ENCODE assay signal across 17 cellular contexts in the genomic region with DNA sequence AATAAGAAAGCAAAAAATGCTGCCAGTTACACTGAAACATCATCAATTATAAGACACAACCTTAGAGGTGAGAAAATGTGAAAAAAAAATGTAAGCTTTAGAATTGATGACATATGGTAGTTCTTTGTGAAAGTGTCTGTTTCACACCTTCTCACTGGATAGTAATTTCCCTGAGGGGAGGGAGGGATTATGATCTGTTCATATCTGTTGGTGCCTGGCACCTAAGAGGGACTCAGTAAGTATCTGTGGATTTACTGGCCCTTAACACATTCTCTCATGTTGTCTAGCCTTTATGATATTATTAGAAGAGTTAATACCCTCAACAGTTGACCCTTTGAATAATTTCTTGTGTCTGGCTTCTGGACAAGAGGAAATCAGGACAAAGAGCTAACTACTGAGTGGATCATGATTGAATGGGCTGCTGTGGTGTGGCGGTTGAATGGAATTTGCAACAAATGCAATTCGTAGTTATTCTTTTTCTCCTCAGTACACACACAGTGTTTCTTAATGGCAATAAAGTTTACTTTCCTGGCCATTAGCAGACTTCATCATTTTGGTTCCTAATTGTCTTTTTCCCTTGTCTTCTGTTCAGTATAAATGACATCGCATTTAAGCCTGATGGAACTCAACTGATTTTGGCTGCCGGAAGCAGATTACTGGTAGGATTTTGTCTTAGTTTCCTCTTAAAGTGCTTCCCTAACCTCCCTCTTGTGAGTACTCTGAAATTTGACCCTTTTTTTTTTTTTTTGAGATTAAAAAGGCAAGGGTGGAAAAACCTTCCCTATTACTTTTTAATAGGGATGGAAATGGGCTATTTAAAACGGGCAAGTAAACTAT. TPM values are rescaled to one million over a fixed set of nuclear protein-coding genes. Genes with fewer than 3 reads are reported as not detected.
DNase-seq lines count a peak whose midpoint lies in the region; ATAC-seq, FAIRE-seq and TF ChIP-seq lines count a peak whose summit lies in the region.
"Had no signal": no experiment of that assay in that cellular context is flagged by ENCODE, and none has a peak within 500 bp of the region (broad histone marks: within the 10 kb centered on the region; RNA-seq: fewer than 3 reads in every experiment).

No MANE protein-coding gene starts in this region.

- FAIRE-seq in HepG2 (lab: Jason Lieb, UNC), result no peak

- H3K27ac ChIP-seq in SJSA1, result peak overlapping the region; percentile 35; the same call in 1 of the 2 replicates
- H3K27ac ChIP-seq in endodermal cell (ENCODE audit: low read depth, low read length), result peak overlapping the region; percentile 85
- no peak overlapping the region for H3K27ac ChIP-seq in HepG2 (ENCODE audit: extremely low read length, insufficient read depth, low read length)
- no peak overlapping the region for H3K27ac ChIP-seq in uterus
- H3K27ac ChIP-seq: C4-2B, tibial artery had no signal

- H3K9me3 Mint-ChIP-seq in endodermal cell (no peaks in the 10 kb centered on the region), progenitor cell of endocrine pancreas (ENCODE audit: low read depth) (no peaks in the 10 kb centered on the region)
- H3K9me3 Mint-ChIP-seq: activated CD4-positive, alpha-beta T cell treated with anti-CD3 and anti-CD28 coated beads, Interleukin-2, amount 10 ng/mL, durations not matched to agents 24 days and 14 days; activated T-cell treated with anti-CD3 and anti-CD28 coated beads, Interleukin-2, amount 50 U/mL, for 72 hours; T-cell had no signal

- CTCF ChIA-PET in HepG2 (lab: Yijun Ruan, JAX; ENCODE audit: low intra/inter-chr PET ratio, low total read pairs), result no interaction called here

- no peak for TF ChIP-seq POLR2A in HepG2 (IDR thresholded peaks at IDR 0.05; ENCODE audit: insufficient read depth in 1 of 2, low read depth in 2 of 2, low read length in 2 of 2)
- no peak for TF ChIP-seq POLR2A in uterus (IDR thresholded peaks at IDR 0.05)

- POLR2A ChIA-PET in HepG2 (lab: Yijun Ruan, JAX), result no interaction called here

- TF ChIP-seq CTCF in endodermal cell (conservative IDR thresholded peaks at IDR 0.05) (no peak), progenitor cell of endocrine pancreas (IDR thresholded peaks at IDR 0.05; ENCODE audit: unreplicated experiment) (no peak), HepG2 (CRISPR knock-in tag; IDR thresholded peaks at IDR 0.05) (no peak), uterus (IDR thresholded peaks at IDR 0.05) (no peak)

- H3K9ac ChIP-seq in endodermal cell (ENCODE audit: extremely low read depth, low read length, poor library complexity, severe bottlenecking) (no peak overlapping the region), HepG2 (ENCODE audit: insufficient read depth, low read depth, low read length) (no peak overlapping the region)

- H3K4me3 Mint-ChIP-seq in endodermal cell (no peak overlapping the region), progenitor cell of endocrine pancreas (ENCODE audit: low read depth) (no peak overlapping the region)

- H3K4me3 ChIP-seq in SJSA1 (no peak overlapping the region), endodermal cell (ENCODE audit: low read length) (no peak overlapping the region), HepG2 (replicated peaks in 1 of 3; ENCODE audit: insufficient read depth in 1 of 3, low read depth in 2 of 3, low read length in 3 of 3) (no peak overlapping the region), H7 (ENCODE audit: insufficient read depth, low read depth, low read length) (no peak overlapping the region), uterus (no peak overlapping the region)
- H3K4me3 ChIP-seq: MG63, tibial artery had no signal

- intact Hi-C loops in HepG2 (cut with micrococcal nuclease; ENCODE audit: unreplicated experiment) (no loop called here), uterus (cut with DNase I; ENCODE audit: low total_unique reads) (no loop called here)

- H3K36me3 Mint-ChIP-seq in endodermal cell (ENCODE audit: low read depth) (peaks cover 9% of the 10 kb centered on the region), progenitor cell of endocrine pancreas (ENCODE audit: insufficient read depth) (peaks cover 17% of the 10 kb centered on the region)

- H3K27ac Mint-ChIP-seq in endodermal cell (peak overlapping the region; percentile 30), progenitor cell of endocrine pancreas (peak overlapping the region; percentile 95)
- H3K27ac Mint-ChIP-seq: activated T-cell treated with anti-CD3 and anti-CD28 coated beads, Interleukin-2, amount 50 U/mL, for 72 hours had no signal

- no peak for TF ChIP-seq RAD21 in HepG2 (CRISPR knock-in tag; IDR thresholded peaks at IDR 0.05)

- peaks cover 11% of the 10 kb centered on the region for H3K36me3 ChIP-seq in SJSA1
- H3K36me3 ChIP-seq in endodermal cell (ENCODE audit: control insufficient read depth, insufficient read depth, low read length), result peaks cover 14% of the 10 kb centered on the region
- H3K36me3 ChIP-seq in HepG2 (replicated peaks in 1 of 2; ENCODE audit: control insufficient read depth in 1 of 2, insufficient read depth in 2 of 2, low read length in 2 of 2), result no peaks in the 10 kb centered on the region
- H3K36me3 ChIP-seq in H7 (replicated peaks; ENCODE audit: control insufficient read depth, insufficient read depth, low read length), result no peaks in the 10 kb centered on the region; the same call in 1 of the 2 replicates
- H3K36me3 ChIP-seq in uterus, result no peaks in the 10 kb centered on the region

- TF ChIP-seq EP300 in HepG2 (IDR thresholded peaks at IDR 0.05; ENCODE audit: low read depth in 2 of 2, low read length in 2 of 2) (no peak), HepG2 (CRISPR knock-in tag; IDR thresholded peaks at IDR 0.05; ENCODE audit: borderline replicate concordance) (no peak)

- no peak for ATAC-seq in HepG2
- ATAC-seq: activated T-cell treated with anti-CD3 and anti-CD28 coated beads, Interleukin-2, amount 50 U/mL, for 72 hours; left lobe of liver had no signal

- H3K9me3 ChIP-seq in SJSA1 (replicated peaks) (no peaks in the 10 kb centered on the region), endodermal cell (ENCODE audit: control insufficient read depth, low read length) (no peaks in the 10 kb centered on the region), HepG2 (ENCODE audit: low read length) (no peaks in the 10 kb centered on the region), uterus (no peaks in the 10 kb centered on the region)
- H3K9me3 ChIP-seq: MG63, tibial artery had no signal

- H3K79me2 ChIP-seq in HepG2 (ENCODE audit: insufficient read depth, low read length), result no peaks in the 10 kb centered on the region

- H3K4me1 Mint-ChIP-seq in endodermal cell, result peaks cover 68% of the 10 kb centered on the region
- H3K4me1 Mint-ChIP-seq in progenitor cell of endocrine pancreas (ENCODE audit: low read depth), result peaks cover 50% of the 10 kb centered on the region

- H3K27me3 ChIP-seq in SJSA1 (replicated peaks) (no peaks in the 10 kb centered on the region), endodermal cell (ENCODE audit: control insufficient read depth, insufficient read depth, low read length, poor library complexity, severe bottlenecking) (no peaks in the 10 kb centered on the region), HepG2 (ENCODE audit: control insufficient read depth in 1 of 2, insufficient read depth in 2 of 2, low read length in 2 of 2) (no peaks in the 10 kb centered on the region), H7 (ENCODE audit: control insufficient read depth, insufficient read depth, low read length) (no peaks in the 10 kb centered on the region), uterus (no peaks in the 10 kb centered on the region)
- H3K27me3 ChIP-seq: MG63, tibial artery had no signal

- H3K4me1 ChIP-seq in SJSA1 (replicated peaks), result peaks cover 17% of the 10 kb centered on the region
- H3K4me1 ChIP-seq in endodermal cell (ENCODE audit: control insufficient read depth, insufficient read depth, low read length), result peaks cover 23% of the 10 kb centered on the region
- H3K4me1 ChIP-seq in HepG2 (ENCODE audit: insufficient read depth, low read length), result peaks cover 17% of the 10 kb centered on the region
- no peaks in the 10 kb centered on the region for H3K4me1 ChIP-seq in uterus
- H3K4me1 ChIP-seq: tibial artery had no signal

- no peak overlapping the region for H3K4me2 ChIP-seq in HepG2 (ENCODE audit: low read depth, low read length)

- BruUV-seq in HepG2 (replicated peaks; lab: Mats Ljungman, UMichigan), result no TSS peak

- H2AFZ ChIP-seq in HepG2 (ENCODE audit: low read length), result no peak overlapping the region

- 83 to 85% methylated on average over 4 to 5 of the region's 5 CpGs for WGBS in endodermal cell (ENCODE audit: insufficient coverage in 1 of 2, insufficient read length in 1 of 2), 2 experiments
- WGBS in HepG2 (ENCODE audit: low lambda C conversion rate), result 96% methylated on average over 5 of the region's 5 CpGs

- no peaks in the 10 kb centered on the region for H4K20me1 ChIP-seq in HepG2 (ENCODE audit: insufficient read depth, low read length)

- DNase-seq in SJSA1 (ENCODE audit: low read depth in 1 of 2, low spot score in 2 of 2) (peak in 1 of 2 experiments; percentile 29), endodermal cell (no peak), progenitor cell of endocrine pancreas (ENCODE audit: low spot score, unreplicated experiment) (no peak), HepG2 (ENCODE audit: low spot score) (no peak), H7 (no peak), uterus (no peak)
- DNase-seq: activated CD4-positive, alpha-beta T cell treated with anti-CD3 and anti-CD28 coated beads, Interleukin-2, amount 10 ng/mL, durations not matched to agents 24 days and 14 days; activated T-cell treated with anti-CD3 and anti-CD28 coated beads, Interleukin-2, amount 50 U/mL, for 72 hours; aorta; GOT3; head of caudate nucleus; MG63; stimulated activated CD4-positive, alpha-beta T cell treated with anti-CD3 and anti-CD28 coated beads, Interleukin-15, amount 100 ng/mL, for 24 hours; T-cell; tibial artery had no signal

- no peaks in the 10 kb centered on the region for H3K27me3 Mint-ChIP-seq in endodermal cell (ENCODE audit: insufficient read depth)
- no peaks in the 10 kb centered on the region for H3K27me3 Mint-ChIP-seq in progenitor cell of endocrine pancreas
- H3K27me3 Mint-ChIP-seq: activated CD4-positive, alpha-beta T cell treated with anti-CD3 and anti-CD28 coated beads, Interleukin-2, amount 10 ng/mL, durations not matched to agents 24 days and 14 days; T-cell had no signal

- in situ Hi-C loops in HepG2 (cut with HindIII; ENCODE audit: extremely low pct_ligation_motif_present, low pct_unique_long_range_greater_than_20kb), result no loop called here

RNA-seq across cellular contexts. Expression of a gene that starts 9.5 kb away (rescaled TPM):
- total RNA-seq in SJSA1 (2014; rRNA removed; shearing (Covaris generic)), result 13.3 and 14.4 TPM in 2 replicates
- total RNA-seq in endodermal cell, result 10 to 100 TPM; 36.0 to 46.6 TPM
- 39.8 TPM for polyA plus RNA-seq in endodermal cell (2013, experiment 1 of 2)
- polyA plus RNA-seq in endodermal cell (2013, experiment 2 of 2), result 44.0 TPM
- total RNA-seq in progenitor cell of endocrine pancreas, result 69.6 and 75.6 TPM in 2 replicates
- 10.3 and 10.8 TPM in 2 replicates for total RNA-seq in HepG2 (2016; rRNA removed; fragmentation: Illumina TruSeq; extraction: Trizol)
- total RNA-seq in HepG2 (2016; cell fraction: cytosol; rRNA removed; fragmentation: Illumina TruSeq; extraction: Trizol; ENCODE audit: low read depth), result 1.7 and 3.1 TPM in 2 replicates
- 9.7 and 10.0 TPM in 2 replicates for total RNA-seq in HepG2 (2016; cell fraction: insoluble cytoplasmic fraction; rRNA removed; fragmentation: Illumina TruSeq; extraction: Trizol)
- 3.2 and 3.8 TPM in 2 replicates for total RNA-seq in HepG2 (2016; cell fraction: membrane; rRNA removed; fragmentation: Illumina TruSeq; extraction: Trizol)
- 13.1 and 17.6 TPM in 2 replicates for total RNA-seq in HepG2 (2016; cell fraction: nucleus; rRNA removed; fragmentation: Illumina TruSeq; extraction: Trizol)
- 9.1 and 10.1 TPM in 2 replicates for polyA plus RNA-seq in HepG2 (2011; rRNA removed)
- polyA plus RNA-seq in HepG2 (2011; cell fraction: cytosol; rRNA removed), result 6.0 and 7.1 TPM in 2 replicates
- 39.5 and 68.7 TPM in 2 replicates for polyA plus RNA-seq in HepG2 (2011; cell fraction: nucleus; rRNA removed)
- polyA plus RNA-seq in HepG2 (2012), result 8.5 and 8.9 TPM in 2 replicates
- polyA plus RNA-seq in HepG2 (2016; cell fraction: cytosol; fragmentation: Illumina TruSeq; extraction: Trizol; ENCODE audit: low read depth), result 1.0 and 2.0 TPM in 2 replicates
- 6.8 and 7.9 TPM in 2 replicates for polyA plus RNA-seq in HepG2 (2016; cell fraction: insoluble cytoplasmic fraction; fragmentation: Illumina TruSeq; extraction: Trizol; ENCODE audit: low read depth)
- polyA plus RNA-seq in HepG2 (2016; cell fraction: membrane; fragmentation: Illumina TruSeq; extraction: Trizol; ENCODE audit: low read depth), result 1.5 and 2.2 TPM in 2 replicates
- polyA plus RNA-seq in HepG2 (2016; cell fraction: nucleus; fragmentation: Illumina TruSeq; extraction: Trizol; ENCODE audit: insufficient read depth, low read depth), result 31.1 and 32.0 TPM in 2 replicates
- 44.2 and 53.6 TPM in 2 replicates for polyA minus RNA-seq in HepG2 (2011; rRNA and poly(A)+ RNA removed; ENCODE audit: low replicate concordance)
- 4.7 and 7.2 TPM in 2 replicates for polyA minus RNA-seq in HepG2 (2011; cell fraction: cytosol; rRNA and poly(A)+ RNA removed)
- 22.0 and 30.6 TPM in 2 replicates for polyA minus RNA-seq in HepG2 (2011; cell fraction: nucleus; rRNA and poly(A)+ RNA removed)
- total RNA-seq in H7 (2014; rRNA removed; shearing (Covaris generic)), result 15.0 and 22.0 TPM in 2 replicates
- total RNA-seq in uterus, result 10 to 100 TPM in 3 of 4 donors, 1 to 10 TPM in 1; 4.1 to 70.2 (median 38.6) TPM

RNA-seq across cellular contexts. Expression of a gene that starts 9.7 kb away (rescaled TPM):
- total RNA-seq in SJSA1 (2014; rRNA removed; shearing (Covaris generic)), result 15.2 and 23.6 TPM in 2 replicates
- total RNA-seq in endodermal cell (10 to 100 TPM; 39.5 to 45.5 TPM), progenitor cell of endocrine pancreas (32.5 and 37.1 TPM in 2 replicates), HepG2 (2016; rRNA removed; fragmentation: Illumina TruSeq; extraction: Trizol) (25.3 and 26.9 TPM in 2 replicates), uterus (10 to 100 TPM; 13.8 to 36.2 (median 20.4) TPM)
- 44.1 TPM for polyA plus RNA-seq in endodermal cell (2013, experiment 1 of 2)
- 36.1 TPM for polyA plus RNA-seq in endodermal cell (2013, experiment 2 of 2)
- total RNA-seq in HepG2 (2016; cell fraction: cytosol; rRNA removed; fragmentation: Illumina TruSeq; extraction: Trizol; ENCODE audit: low read depth), result 5.2 and 7.0 TPM in 2 replicates
- total RNA-seq in HepG2 (2016; cell fraction: insoluble cytoplasmic fraction; rRNA removed; fragmentation: Illumina TruSeq; extraction: Trizol), result 25.0 and 27.0 TPM in 2 replicates
- total RNA-seq in HepG2 (2016; cell fraction: membrane; rRNA removed; fragmentation: Illumina TruSeq; extraction: Trizol), result 11.5 and 12.6 TPM in 2 replicates
- 30.2 and 35.1 TPM in 2 replicates for total RNA-seq in HepG2 (2016; cell fraction: nucleus; rRNA removed; fragmentation: Illumina TruSeq; extraction: Trizol)
- 13.7 and 14.9 TPM in 2 replicates for polyA plus RNA-seq in HepG2 (2011; rRNA removed)
- 4.8 and 4.9 TPM in 2 replicates for polyA plus RNA-seq in HepG2 (2011; cell fraction: cytosol; rRNA removed)
- 22.5 and 26.7 TPM in 2 replicates for polyA plus RNA-seq in HepG2 (2011; cell fraction: nucleus; rRNA removed)
- polyA plus RNA-seq in HepG2 (2012), result 10.8 and 12.2 TPM in 2 replicates
- polyA plus RNA-seq in HepG2 (2016; cell fraction: cytosol; fragmentation: Illumina TruSeq; extraction: Trizol; ENCODE audit: low read depth), result 1.9 and 2.1 TPM in 2 replicates
- polyA plus RNA-seq in HepG2 (2016; cell fraction: insoluble cytoplasmic fraction; fragmentation: Illumina TruSeq; extraction: Trizol; ENCODE audit: low read depth), result 21.7 and 24.1 TPM in 2 replicates
- 4.6 and 5.5 TPM in 2 replicates for polyA plus RNA-seq in HepG2 (2016; cell fraction: membrane; fragmentation: Illumina TruSeq; extraction: Trizol; ENCODE audit: low read depth)
- 43.7 and 51.7 TPM in 2 replicates for polyA plus RNA-seq in HepG2 (2016; cell fraction: nucleus; fragmentation: Illumina TruSeq; extraction: Trizol; ENCODE audit: insufficient read depth, low read depth)
- 6.9 and 16.7 TPM in 2 replicates for polyA minus RNA-seq in HepG2 (2011; rRNA and poly(A)+ RNA removed; ENCODE audit: low replicate concordance)
- 4.8 and 6.9 TPM in 2 replicates for polyA minus RNA-seq in HepG2 (2011; cell fraction: cytosol; rRNA and poly(A)+ RNA removed)
- polyA minus RNA-seq in HepG2 (2011; cell fraction: nucleus; rRNA and poly(A)+ RNA removed), result 32.4 and 39.8 TPM in 2 replicates
- total RNA-seq in H7 (2014; rRNA removed; shearing (Covaris generic)), result 25.1 and 37.4 TPM in 2 replicates

RNA-seq across cellular contexts. Expression of a gene that starts 21.1 kb away (rescaled TPM):
- total RNA-seq in SJSA1 (2014; rRNA removed; shearing (Covaris generic)), result 0.03 TPM in 1 of 2 replicates, not detected in the other
- total RNA-seq in endodermal cell (under 1 TPM; 0.33 to 0.73 TPM), progenitor cell of endocrine pancreas (6.6 and 6.8 TPM in 2 replicates), HepG2 (2016; rRNA removed; fragmentation: Illumina TruSeq; extraction: Trizol) (0.11 and 0.31 TPM in 2 replicates), uterus (under 1 TPM in 3 of 4 donors, not detected in 1; under 0.01 to 0.76 (median 0.41) TPM)
- polyA plus RNA-seq in endodermal cell (2013, experiment 1 of 2), result 1.4 TPM
- 0.70 TPM for polyA plus RNA-seq in endodermal cell (2013, experiment 2 of 2)
- 0.18 TPM in 1 of 2 replicates, not detected in the other for total RNA-seq in HepG2 (2016; cell fraction: cytosol; rRNA removed; fragmentation: Illumina TruSeq; extraction: Trizol; ENCODE audit: low read depth)
- 0.07 and 0.26 TPM in 2 replicates for total RNA-seq in HepG2 (2016; cell fraction: insoluble cytoplasmic fraction; rRNA removed; fragmentation: Illumina TruSeq; extraction: Trizol)
- 0.14 and 0.15 TPM in 2 replicates for total RNA-seq in HepG2 (2016; cell fraction: membrane; rRNA removed; fragmentation: Illumina TruSeq; extraction: Trizol)
- total RNA-seq in HepG2 (2016; cell fraction: nucleus; rRNA removed; fragmentation: Illumina TruSeq; extraction: Trizol), result 0.34 and 0.50 TPM in 2 replicates
- 2.4 and 2.9 TPM in 2 replicates for polyA plus RNA-seq in HepG2 (2011; rRNA removed)
- 1.3 and 1.4 TPM in 2 replicates for polyA plus RNA-seq in HepG2 (2011; cell fraction: cytosol; rRNA removed)
- polyA plus RNA-seq in HepG2 (2011; cell fraction: nucleus; rRNA removed), result 9.6 and 10.2 TPM in 2 replicates
- 2.4 and 3.5 TPM in 2 replicates for polyA plus RNA-seq in HepG2 (2012)
- 0.06 and 0.17 TPM in 2 replicates for polyA plus RNA-seq in HepG2 (2016; cell fraction: cytosol; fragmentation: Illumina TruSeq; extraction: Trizol; ENCODE audit: low read depth)
- polyA plus RNA-seq in HepG2 (2016; cell fraction: insoluble cytoplasmic fraction; fragmentation: Illumina TruSeq; extraction: Trizol; ENCODE audit: low read depth), result 0.33 and 0.35 TPM in 2 replicates
- polyA plus RNA-seq in HepG2 (2016; cell fraction: membrane; fragmentation: Illumina TruSeq; extraction: Trizol; ENCODE audit: low read depth), result 0.15 and 0.24 TPM in 2 replicates
- 0.92 and 1.5 TPM in 2 replicates for polyA plus RNA-seq in HepG2 (2016; cell fraction: nucleus; fragmentation: Illumina TruSeq; extraction: Trizol; ENCODE audit: insufficient read depth, low read depth)
- polyA minus RNA-seq in HepG2 (2011; rRNA and poly(A)+ RNA removed; ENCODE audit: low replicate concordance), result 1.9 and 2.0 TPM in 2 replicates
- polyA minus RNA-seq in HepG2 (2011; cell fraction: cytosol; rRNA and poly(A)+ RNA removed), result 0.70 and 0.89 TPM in 2 replicates
- polyA minus RNA-seq in HepG2 (2011; cell fraction: nucleus; rRNA and poly(A)+ RNA removed), result 3.9 and 4.8 TPM in 2 replicates
- 0.10 and 0.44 TPM in 2 replicates for total RNA-seq in H7 (2014; rRNA removed; shearing (Covaris generic))

Comparison
In these comparisons a context has a peak if more than half of its experiments do, and no peak if none do; other contexts are left out.
1. H3K27ac ChIP-seq: peak in SJSA1 (single experiment) and endodermal cell (single experiment); none in HepG2 (single experiment) and uterus (0 of 2).